ENCODE assay signal across 26 cellular contexts in the genomic region with DNA sequence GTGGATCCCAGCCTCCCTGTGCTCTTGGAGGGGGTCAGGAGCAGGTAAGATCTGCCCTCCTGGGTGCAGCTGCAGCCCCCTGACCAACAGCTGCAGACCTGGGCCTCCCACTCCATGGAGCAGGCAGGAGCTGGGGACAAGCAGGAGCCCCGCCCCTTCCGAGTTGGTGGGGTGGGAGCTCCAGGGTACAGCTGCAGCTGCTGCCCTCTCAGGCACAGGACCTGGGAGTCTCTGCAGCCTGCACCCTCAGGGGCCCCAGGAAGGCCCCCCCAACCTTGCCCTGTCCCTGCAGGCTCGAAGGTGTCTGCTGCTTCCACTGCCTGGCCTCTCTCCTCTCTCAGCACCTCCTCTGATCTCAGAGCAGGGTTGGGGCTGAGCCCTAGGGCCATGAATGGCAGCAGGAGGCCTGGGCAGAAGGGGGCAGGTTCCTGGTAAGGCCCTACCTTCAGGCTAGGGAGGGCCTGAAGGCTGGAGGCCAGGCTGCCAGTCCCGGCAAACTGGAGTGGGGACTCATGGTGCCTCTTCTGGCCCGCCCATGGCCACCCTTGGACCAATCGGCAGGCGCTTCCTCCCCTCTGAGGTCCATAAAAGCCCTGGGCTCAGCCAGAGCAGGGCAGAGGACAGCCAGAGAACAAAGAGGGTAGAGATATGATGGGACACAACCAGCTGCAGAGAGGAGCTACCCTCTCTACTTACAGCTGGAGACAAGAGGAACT. TPM values are rescaled to one million over a fixed set of nuclear protein-coding genes. Genes with fewer than 3 reads are reported as not detected.
DNase-seq lines count a peak whose midpoint lies in the region; ATAC-seq and TF ChIP-seq lines count a peak whose summit lies in the region.
"Had no signal": no experiment of that assay in that cellular context is flagged by ENCODE, and none has a peak within 500 bp of the region (broad histone marks: within the 10 kb centered on the region; RNA-seq: fewer than 3 reads in every experiment).

No MANE protein-coding gene starts in this region.

- POLR2A ChIA-PET in A673 (lab: Charles Lee; ENCODE audit: low non-redundant PET), result interaction anchor here (0.6 kb wide), 1 partner anchor 10 kb away, joined by 3 read pairs; no protein-coding TSS in a partner anchor
- POLR2A ChIA-PET in CD4-positive, alpha-beta memory T cell (lab: Charles Lee; ENCODE audit: partially characterized antibody), result no interaction called here

- no peaks in the 10 kb centered on the region for H3K9me3 ChIP-seq in A673 (ENCODE audit: low read depth, low read length, poor library complexity, severe bottlenecking)
- H3K9me3 ChIP-seq in CD4-positive, alpha-beta memory T cell (ENCODE audit: control insufficient read depth in 1 of 2, low read length in 2 of 2), result no peaks in the 10 kb centered on the region
- H3K9me3 ChIP-seq: Caco-2 had no signal

- H3K27me3 Mint-ChIP-seq in CD4-positive, alpha-beta memory T cell, result peaks cover 0 to 1% of the 10 kb centered on the region in 2 donors
- H3K27me3 Mint-ChIP-seq: type B pancreatic cell had no signal

- no peaks in the 10 kb centered on the region for H3K4me1 ChIP-seq in A673 (ENCODE audit: insufficient read depth, low read length, poor library complexity, severe bottlenecking)
- H3K4me1 ChIP-seq in CD4-positive, alpha-beta memory T cell (ENCODE audit: insufficient read depth, low read length), result no peaks in the 10 kb centered on the region

- DNase-seq in A673 (ENCODE audit: low spot score) (peak; percentile 41), HT-29 (ENCODE audit: low spot score) (peak; percentile 22), SK-MEL-5 (ENCODE audit: low read depth, low spot score) (peak; percentile 32), left colon (no peak), NCI-H187 (lab: John Stamatoyannopoulos, UW) (no peak), NCI-H2196 (lab: John Stamatoyannopoulos, UW; ENCODE audit: unreplicated experiment) (no peak)
- no peak for DNase-seq in CD4-positive, alpha-beta memory T cell
- DNase-seq: activated CD4-positive, alpha-beta T cell treated with anti-CD3 and anti-CD28 coated beads, Interleukin-2, amount 50 U/mL, for 48 hours; activated CD4-positive, CD25-positive, alpha-beta regulatory T cell; activated effector memory CD4-positive, alpha-beta T cell treated with anti-CD3 and anti-CD28 coated beads, Interleukin-2, amount 50 U/mL, for 16 hours; Caco-2; central memory CD4-positive, alpha-beta T cell; dermis blood vessel endothelial cell; DMS79 treated with DMSO at 0.1 percent for 48 hours; KG1; NCI-H146; NCI-H69; occipital lobe; stimulated activated CD4-positive, alpha-beta T cell treated with anti-CD3 and anti-CD28 coated beads, Interleukin-1b, Interleukin-23, amount 100 ng/mL, for 48 hours; T-helper 9 cell had no signal

- peak; percentile 21 for ATAC-seq in left colon
- no peak for ATAC-seq in GM21717 (IDR thresholded peaks at IDR 0.05; ENCODE audit: unreplicated experiment)

- no peak overlapping the region for H3K4me3 ChIP-seq in A673 (ENCODE audit: low read depth, low read length, poor library complexity, severe bottlenecking)
- H3K4me3 ChIP-seq in CD4-positive, alpha-beta memory T cell (ENCODE audit: low read length in 2 of 2), result no peak overlapping the region
- H3K4me3 ChIP-seq: lung, skin epidermis had no signal

- H3K27ac ChIP-seq in A673 (ENCODE audit: low read depth, low read length, poor library complexity, severe bottlenecking), result no peak overlapping the region
- no peak overlapping the region for H3K27ac ChIP-seq in CD4-positive, alpha-beta memory T cell (ENCODE audit: low read depth, low read length)
- H3K27ac ChIP-seq: skin epidermis had no signal

- TF ChIP-seq CTCF in A673 (conservative IDR thresholded peaks at IDR 0.05; ENCODE audit: low read depth, low read length), result no peak

- H3K36me3 ChIP-seq in A673 (ENCODE audit: insufficient read depth, low read length, poor library complexity, severe bottlenecking), result no peaks in the 10 kb centered on the region
- H3K36me3 ChIP-seq in CD4-positive, alpha-beta memory T cell (ENCODE audit: insufficient read depth, low read length), result no peaks in the 10 kb centered on the region

- no peaks in the 10 kb centered on the region for H3K27me3 ChIP-seq in A673 (replicated peaks; ENCODE audit: insufficient read depth, low read depth, low read length, poor library complexity)
- no peaks in the 10 kb centered on the region for H3K27me3 ChIP-seq in CD4-positive, alpha-beta memory T cell (ENCODE audit: insufficient read depth, low read length)

- no peaks in the 10 kb centered on the region for H3K9me3 Mint-ChIP-seq in CD4-positive, alpha-beta memory T cell
- H3K9me3 Mint-ChIP-seq: type B pancreatic cell had no signal

- H3K4me3 Mint-ChIP-seq in CD4-positive, alpha-beta memory T cell, result no peak overlapping the region
- H3K4me3 Mint-ChIP-seq: B cell, type B pancreatic cell had no signal

- intact Hi-C loops in A673 (cut with micrococcal nuclease; ENCODE audit: unreplicated experiment), result no loop called here
- intact Hi-C loops in left colon (cut with DNase I, micrococcal nuclease), result no loop called here
- intact Hi-C loops in CD4-positive, alpha-beta memory T cell (cut with micrococcal nuclease), result no loop called here

- no peaks in the 10 kb centered on the region for H3K4me1 Mint-ChIP-seq in CD4-positive, alpha-beta memory T cell
- H3K4me1 Mint-ChIP-seq: B cell had no signal

- in situ Hi-C loops in SK-MEL-5 (cut with HindIII; ENCODE audit: low pct_unique_long_range_greater_than_20kb, low sequenced_read_pairs), result no loop called here

- H3K36me3 Mint-ChIP-seq in CD4-positive, alpha-beta memory T cell, result no peaks in the 10 kb centered on the region
- H3K36me3 Mint-ChIP-seq: type B pancreatic cell had no signal

- no TSS peak for BruUV-seq in A673 (replicated peaks; lab: Mats Ljungman, UMichigan)

- CTCF ChIA-PET in A673 (lab: Charles Lee), result no interaction called here
- CTCF ChIA-PET in CD4-positive, alpha-beta memory T cell (lab: Charles Lee; ENCODE audit: partially characterized antibody), result interaction anchor here (1.2 to 7.8 kb wide), 8 partner anchors 11 to 682 kb away, joined by 3 to 178 read pairs (median 8); no protein-coding TSS in a partner anchor

- no peak overlapping the region for H3K27ac Mint-ChIP-seq in CD4-positive, alpha-beta memory T cell
- H3K27ac Mint-ChIP-seq: B cell had no signal

RNA-seq across cellular contexts. Expression of a gene that starts 8.0 kb away (rescaled TPM):
- total RNA-seq in A673 (2021) (0.13 TPM in 1 of 2 replicates, not detected in the other), left colon (under 1 TPM in 1 of 2 donors, not detected in 1; 0.34 TPM)
- total RNA-seq in HT-29 (2014; rRNA removed; shearing (Covaris generic)), result 0.03 and 0.08 TPM in 2 replicates
- total RNA-seq in SK-MEL-5 (2014; rRNA removed; shearing (Covaris generic)), result not detected in 2 replicates
- not detected in 2 replicates for polyA plus RNA-seq in SK-MEL-5 (2015; cell fraction: cytosol; rRNA removed)
- polyA plus RNA-seq in SK-MEL-5 (2015; cell fraction: nucleus; rRNA removed), result not detected in 2 replicates
- 1 to 10 TPM; 2.0 to 2.3 TPM for total RNA-seq in CD4-positive, alpha-beta memory T cell
- under 1 TPM in 1 of 2 donors, not detected in 1; 0.92 TPM for polyA plus RNA-seq in CD4-positive, alpha-beta memory T cell
- total RNA-seq: dermis blood vessel endothelial cell, RPMI7951 had no signal

RNA-seq across cellular contexts. Expression of a gene that starts 32.0 kb away (rescaled TPM):
- total RNA-seq in A673 (2021) (1,482 and 1,497 TPM in 2 replicates), left colon (100 to 1,000 TPM; 904 to 935 TPM)
- 2,917 and 3,132 TPM in 2 replicates for total RNA-seq in HT-29 (2014; rRNA removed; shearing (Covaris generic))
- total RNA-seq in SK-MEL-5 (2014; rRNA removed; shearing (Covaris generic)), result 2,553 and 2,938 TPM in 2 replicates
- 3,163 and 4,070 TPM in 2 replicates for polyA plus RNA-seq in SK-MEL-5 (2015; cell fraction: cytosol; rRNA removed)
- polyA plus RNA-seq in SK-MEL-5 (2015; cell fraction: nucleus; rRNA removed), result 509 and 533 TPM in 2 replicates
- total RNA-seq in CD4-positive, alpha-beta memory T cell, result 1,000 to 10,000 TPM; 2,689 to 2,757 TPM
- 1,000 to 10,000 TPM; 1,588 to 1,682 TPM for polyA plus RNA-seq in CD4-positive, alpha-beta memory T cell

Comparison
In these comparisons a context has a peak if more than half of its experiments do, and no peak if none do; other contexts are left out.
1. DNase-seq: peak in A673 (single experiment), HT-29 (single experiment) and SK-MEL-5 (single experiment); none in left colon (0 of 2), CD4-positive, alpha-beta memory T cell (0 of 5), NCI-H187 (0 of 2) and NCI-H2196 (single experiment).